In the genomic region with DNA sequence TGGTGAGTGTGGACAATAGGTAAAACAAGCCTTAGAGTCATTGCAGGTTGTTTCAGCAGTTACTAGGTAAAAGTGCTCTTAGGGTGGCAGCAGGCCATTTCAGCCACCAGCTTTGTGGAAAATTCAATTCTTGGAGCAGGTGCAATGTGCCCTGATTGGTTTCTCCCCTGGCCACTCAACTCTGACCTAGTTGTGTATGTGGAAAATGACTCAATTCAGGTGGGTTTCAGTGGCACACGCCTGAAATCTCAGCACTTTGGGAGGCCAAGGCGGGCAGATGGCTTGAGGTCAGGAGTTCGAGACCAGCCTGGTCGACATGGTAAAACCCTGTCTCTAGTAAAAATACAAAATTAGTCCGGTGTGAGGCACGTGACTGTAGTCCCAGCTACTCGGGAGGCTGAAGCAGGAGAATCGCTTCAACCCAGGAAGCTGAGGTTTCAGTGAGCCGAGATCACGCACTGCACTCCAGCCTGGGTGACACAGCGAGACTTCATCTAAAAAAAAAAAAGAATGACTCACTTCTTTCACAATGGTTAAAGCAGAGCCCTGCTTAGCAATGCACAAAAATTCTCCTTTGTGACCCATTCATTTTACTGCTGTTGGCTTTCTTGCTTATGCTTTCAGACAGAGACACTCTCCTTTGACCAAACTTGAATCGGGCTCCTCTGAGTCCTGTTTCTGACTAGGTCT, we compare ENCODE assay signal across 11 cellular contexts. TPM values are rescaled to one million over a fixed set of nuclear protein-coding genes. Genes with fewer than 3 reads are reported as not detected.
"Had no signal": no experiment of that assay in that cellular context is flagged by ENCODE, and none has a peak within 500 bp of the region (broad histone marks: within the 10 kb centered on the region; RNA-seq: fewer than 3 reads in every experiment).

No MANE protein-coding gene starts in this region.

RNA-seq across cellular contexts. Expression of gene SSX4B, which starts 15.4 kb away (rescaled TPM):
- total RNA-seq: activated CD4-positive, alpha-beta memory T cell treated with anti-CD3 and anti-CD28 coated beads for 36 hours; activated naive CD8-positive, alpha-beta T cell treated with anti-CD3 and anti-CD28 coated beads for 36 hours; activated T-helper 1 cell treated with anti-CD3 and anti-CD28 coated beads, Interleukin-12 subunit alpha, Interleukin-12 subunit beta, Interleukin-2, Interleukin-4 antibody, amounts not matched to agents 30 ng/mL and 10 ng/mL and 1 ng/mL, durations not matched to agents 14 hours and 24 hours and 36 hours; ascending aorta; cardiac septum; LHCN-M2; NCI-H460; PC-9; SJCRH30; T-helper 1 cell treated with Interleukin-12 subunit alpha and Interleukin-12 subunit beta and Interleukin-4 antibody, amounts not matched to agents 30 ng/mL and 1 ng/mL, for 36 hours had no signal
- polyA plus RNA-seq: adipose tissue had no signal

RNA-seq across cellular contexts. Expression of gene SSX4, which starts 43.8 kb away (rescaled TPM):
- total RNA-seq: activated CD4-positive, alpha-beta memory T cell treated with anti-CD3 and anti-CD28 coated beads for 36 hours; activated naive CD8-positive, alpha-beta T cell treated with anti-CD3 and anti-CD28 coated beads for 36 hours; activated T-helper 1 cell treated with anti-CD3 and anti-CD28 coated beads, Interleukin-12 subunit alpha, Interleukin-12 subunit beta, Interleukin-2, Interleukin-4 antibody, amounts not matched to agents 30 ng/mL and 10 ng/mL and 1 ng/mL, durations not matched to agents 14 hours and 24 hours and 36 hours; ascending aorta; cardiac septum; LHCN-M2; NCI-H460; PC-9; SJCRH30; T-helper 1 cell treated with Interleukin-12 subunit alpha and Interleukin-12 subunit beta and Interleukin-4 antibody, amounts not matched to agents 30 ng/mL and 1 ng/mL, for 36 hours had no signal
- polyA plus RNA-seq: adipose tissue had no signal
